In genomic region chr22:31056986-31057599, GRCh38 we compare ENCODE assay signal across 28 cellular contexts. TPM values are rescaled to one million over a fixed set of nuclear protein-coding genes. Genes with fewer than 3 reads are reported as not detected.
A peak's percentile ranks its signal among the peaks of the same experiment; 100 is the strongest.
DNase-seq lines count a peak whose midpoint lies in the region; ATAC-seq and TF ChIP-seq lines count a peak whose summit lies in the region.
"Had no signal": no experiment of that assay in that cellular context is flagged by ENCODE, and none has a peak within 500 bp of the region (broad histone marks: within the 10 kb centered on the region; RNA-seq: fewer than 3 reads in every experiment).

No MANE protein-coding gene starts in this region.

- no peaks in the 10 kb centered on the region for H3K36me3 ChIP-seq in colonic mucosa
- H3K36me3 ChIP-seq in mesodermal cell (ENCODE audit: control insufficient read depth, insufficient read depth, low read length), result no peaks in the 10 kb centered on the region
- no peaks in the 10 kb centered on the region for H3K36me3 ChIP-seq in thoracic aorta
- H3K36me3 ChIP-seq: BLaER1 treated with 17β-estradiol and CSF1 and Interleukin-3, amounts not matched to agents 10 nM and 100 nM; heart right ventricle; upper lobe of left lung had no signal

- H3K9me3 ChIP-seq in colonic mucosa (no peaks in the 10 kb centered on the region), mesodermal cell (ENCODE audit: control insufficient read depth, low read length) (no peaks in the 10 kb centered on the region), thoracic aorta (no peaks in the 10 kb centered on the region)
- H3K9me3 ChIP-seq: BLaER1 treated with 17β-estradiol and CSF1 and Interleukin-3, amounts not matched to agents 10 nM and 100 nM; heart right ventricle; upper lobe of left lung had no signal

- DNase-seq in ELF-1 (ENCODE audit: low read depth, low spot score) (peak; percentile 33), colonic mucosa (no peak), thoracic aorta (ENCODE audit: low spot score) (no peak), NCI-H2107 treated with DMSO at 0.1 percent for 48 hours (lab: John Stamatoyannopoulos, UW; ENCODE audit: unreplicated experiment) (no peak), DMS53 treated with DMSO at 0.1 percent for 48 hours (lab: John Stamatoyannopoulos, UW; ENCODE audit: unreplicated experiment) (no peak)
- DNase-seq: activated CD4-positive, alpha-beta T cell treated with anti-CD3 and anti-CD28 coated beads for 4 hours; activated naive CD4-positive, alpha-beta T cell treated with Interleukin-2 at 50 U/mL for 16 hours; activated T-cell treated with anti-CD3 and anti-CD28 coated beads, Interleukin-2, amount 50 U/mL, for 72 hours; amygdala; caudate nucleus; dermis blood vessel endothelial cell; EL; heart right ventricle; left cardiac atrium; mesendoderm; naive thymus-derived CD4-positive, alpha-beta T cell; NCI-H1092 treated with DMSO at 0.1 percent for 48 hours; NCI-H2029; NCI-H2227 treated with DMSO at 0.1 percent for 48 hours; NCI-H69; right cardiac atrium; stimulated activated CD4-positive, alpha-beta T cell treated with anti-CD3 and anti-CD28 coated beads, Interleukin-15, amount 100 ng/mL, for 24 hours; stimulated activated naive CD8-positive, alpha-beta T cell treated with anti-CD3 and anti-CD28 coated beads, Interleukin-15, Interleukin-2, amounts not matched to agents 100 U/mL and 50 U/mL, for 24 hours; upper lobe of left lung had no signal

- H3K9ac ChIP-seq in colonic mucosa (ENCODE audit: low read depth in 2 of 2, low read length in 2 of 2), result no peak overlapping the region
- H3K9ac ChIP-seq: BLaER1 treated with 17β-estradiol and CSF1 and Interleukin-3, amounts not matched to agents 10 nM and 100 nM had no signal

- ATAC-seq in thoracic aorta (ENCODE audit: insufficient number of reproducible peaks, low FRiP score, low read depth), result no peak
- ATAC-seq in GM18498 (IDR thresholded peaks at IDR 0.05; ENCODE audit: unreplicated experiment), result no peak
- ATAC-seq: activated T-cell treated with anti-CD3 and anti-CD28 coated beads, Interleukin-2, amount 50 U/mL, for 72 hours; HCT116; heart right ventricle; left cardiac atrium; naive thymus-derived CD4-positive, alpha-beta T cell; right cardiac atrium; stimulated activated naive CD8-positive, alpha-beta T cell treated with anti-CD3 and anti-CD28 coated beads, Interleukin-15, Interleukin-2, amounts not matched to agents 100 U/mL and 50 U/mL, for 24 hours had no signal

- intact Hi-C loops in colonic mucosa (cut with DNase I), result no loop called here

- H3K4me3 ChIP-seq in colonic mucosa (no peak overlapping the region), mesodermal cell (ENCODE audit: extremely low read depth, insufficient read depth, low read length, poor library complexity, severe bottlenecking) (no peak overlapping the region), thoracic aorta (no peak overlapping the region)
- H3K4me3 ChIP-seq: BLaER1 treated with 17β-estradiol and CSF1 and Interleukin-3, amounts not matched to agents 10 nM and 100 nM; heart right ventricle; upper lobe of left lung had no signal

- TF ChIP-seq CTCF in colonic mucosa (IDR thresholded peaks at IDR 0.05) (no peak), thoracic aorta (IDR thresholded peaks at IDR 0.05) (no peak)

- 61 to 87% methylated on average over 3 to 5 of the region's 5 CpGs for WGBS in mesodermal cell (ENCODE audit: insufficient coverage in 2 of 2), 2 experiments

- H3K4me1 ChIP-seq in colonic mucosa (no peaks in the 10 kb centered on the region), mesodermal cell (ENCODE audit: control insufficient read depth, insufficient read depth, low read length, poor library complexity, severe bottlenecking) (peaks cover 21% of the 10 kb centered on the region), thoracic aorta (ENCODE audit: control insufficient read depth in 1 of 2, low read depth in 2 of 2) (peaks cover 11 to 36% of the 10 kb centered on the region in 2 donors)

- H3K27me3 ChIP-seq in colonic mucosa (no peaks in the 10 kb centered on the region), thoracic aorta (replicated peaks; ENCODE audit: insufficient read depth) (no peaks in the 10 kb centered on the region)
- H3K27me3 ChIP-seq: BLaER1 treated with 17β-estradiol and CSF1 and Interleukin-3, amounts not matched to agents 10 nM and 100 nM; heart right ventricle; upper lobe of left lung had no signal

- peak overlapping the region; percentile 72 for H3K27ac ChIP-seq in colonic mucosa
- peak overlapping the region; percentile 63 for H3K27ac ChIP-seq in mesodermal cell (ENCODE audit: low read depth, low read length, severe bottlenecking)
- peak overlapping the region; percentile 84 to 89 for H3K27ac ChIP-seq in thoracic aorta
- H3K27ac ChIP-seq: BLaER1 treated with 17β-estradiol and CSF1 and Interleukin-3, amounts not matched to agents 10 nM and 100 nM had no signal

RNA-seq across cellular contexts. Expression of gene SMTN, which starts 24.0 kb away (rescaled TPM):
- 100 to 1,000 TPM; 152 to 159 TPM for total RNA-seq in colonic mucosa
- polyA plus RNA-seq in mesodermal cell (2013, experiment 1 of 2), result 77.2 TPM
- polyA plus RNA-seq in mesodermal cell (2013, experiment 2 of 2), result 67.7 TPM
- 100 to 1,000 TPM; 632 to 946 TPM for total RNA-seq in thoracic aorta

RNA-seq across cellular contexts. Expression of gene SELENOM, which starts 50.3 kb away (rescaled TPM):
- total RNA-seq in colonic mucosa (10 to 100 TPM; 27.1 to 61.7 TPM), thoracic aorta (1,000 to 10,000 TPM in 1 of 2 donors, 100 to 1,000 TPM in 1; 453 to 1,695 TPM)
- polyA plus RNA-seq in mesodermal cell (2013, experiment 1 of 2), result 78.1 TPM
- 61.7 TPM for polyA plus RNA-seq in mesodermal cell (2013, experiment 2 of 2)

Comparison
In these comparisons a context has a peak if more than half of its experiments do, and no peak if none do; other contexts are left out.
1. RNA of gene SELENOM, which starts 50.3 kb away (total RNA-seq): 453 to 1,695 TPM in thoracic aorta; 27.1 to 61.7 TPM in colonic mucosa; every median in the first group is over 4 times any median in the second.
2. Peak in every context shown above with its lines, with median percentiles within 50 percentile points of each other: H3K27ac ChIP-seq.